In the genomic region with DNA sequence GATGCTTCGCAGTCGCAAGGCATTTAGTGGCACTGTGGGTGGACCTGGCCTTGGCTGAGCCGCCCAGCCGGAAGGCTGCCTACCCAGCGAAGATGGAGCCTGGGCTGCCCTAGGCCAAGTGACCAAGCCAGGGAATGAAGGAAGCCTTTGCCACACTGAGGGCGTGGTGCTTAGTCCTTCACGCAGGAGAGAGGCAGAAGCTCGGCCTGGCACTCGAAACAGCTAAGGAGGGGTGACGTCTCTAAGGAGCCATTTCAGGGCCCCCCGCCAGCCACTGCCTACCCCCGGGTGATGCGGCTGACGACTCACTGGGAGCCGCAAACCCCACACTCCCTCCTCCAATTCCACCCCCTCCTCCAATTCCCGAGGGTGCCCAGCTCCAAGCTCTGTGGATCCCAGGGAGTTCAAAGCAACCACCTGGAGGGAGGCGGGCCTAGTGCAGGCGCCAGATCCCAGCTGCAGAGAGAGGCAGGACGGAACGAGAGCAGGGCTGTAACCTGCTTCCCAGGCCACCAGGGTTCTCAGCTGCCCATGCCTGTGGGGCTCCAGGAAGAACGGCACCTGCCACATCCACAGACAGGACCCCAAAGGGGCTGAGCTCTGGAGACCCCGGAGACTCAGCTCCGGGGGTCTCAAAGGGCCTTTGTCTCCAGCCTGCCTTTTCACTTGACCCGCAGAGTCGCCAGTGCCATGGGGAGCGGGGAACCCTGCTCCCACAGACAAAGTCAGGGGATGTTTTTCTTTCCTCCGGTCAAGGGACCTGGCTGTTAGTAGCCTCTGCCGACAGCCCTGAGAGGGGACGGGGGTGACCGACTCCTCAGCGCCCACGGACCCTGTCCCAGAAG, we compare ENCODE assay signal across 8 cellular contexts.
DNase-seq lines count a peak whose midpoint lies in the region; ATAC-seq and TF ChIP-seq lines count a peak whose summit lies in the region.

No MANE protein-coding gene starts in this region.

- H3K27ac ChIP-seq in cardiac muscle cell, result no peak overlapping the region
- H3K27ac ChIP-seq in sigmoid colon, result peak overlapping the region; percentile 48 to 80 (median 73)

- H3K4me1 Mint-ChIP-seq in T-helper 17 cell (peaks cover 13% of the 10 kb centered on the region), glutamatergic neuron (ENCODE audit: low read depth, unreplicated experiment) (peaks cover 10% of the 10 kb centered on the region)

- ATAC-seq in T-helper 17 cell (no peak), HG02840 (IDR thresholded peaks at IDR 0.05; ENCODE audit: low FRiP score, unreplicated experiment) (no peak)

- H3K36me3 Mint-ChIP-seq in T-helper 17 cell (ENCODE audit: low read depth) (no peaks in the 10 kb centered on the region), glutamatergic neuron (ENCODE audit: unreplicated experiment) (no peaks in the 10 kb centered on the region)

- H3K27ac Mint-ChIP-seq in T-helper 17 cell, result peak overlapping the region; percentile 70
- peak overlapping the region; percentile 17 for H3K27ac Mint-ChIP-seq in glutamatergic neuron (ENCODE audit: unreplicated experiment)

- TF ChIP-seq EP300 in sigmoid colon (IDR thresholded peaks at IDR 0.05), result no peak

- WGBS in sigmoid colon, 2 donors, result 11 to 40% methylated on average over 32 of the region's 32 CpGs

- intact Hi-C loops in cardiac septum (cut with DNase I), result no loop called here
- intact Hi-C loops in sigmoid colon (cut with DNase I), result no loop called here

- peaks cover 2% of the 10 kb centered on the region for H3K9me3 Mint-ChIP-seq in glutamatergic neuron (ENCODE audit: unreplicated experiment)

- H3K9me3 ChIP-seq in cardiac muscle cell (ENCODE audit: low read depth), result no peaks in the 10 kb centered on the region
- H3K9me3 ChIP-seq in T-helper 17 cell (ENCODE audit: control insufficient read depth, low read length, poor library complexity, severe bottlenecking), result no peaks in the 10 kb centered on the region
- no peaks in the 10 kb centered on the region for H3K9me3 ChIP-seq in sigmoid colon

- no peaks in the 10 kb centered on the region for H3K27me3 ChIP-seq in cardiac muscle cell
- H3K27me3 ChIP-seq in sigmoid colon, result peaks cover 0 to 13% (median 3%) of the 10 kb centered on the region in 3 donors

- DNase-seq in cardiac muscle cell (ENCODE audit: low read depth in 1 of 2, low spot score in 1 of 2) (peak in 1 of 2 donors; percentile 32), cardiac septum (ENCODE audit: low spot score) (no peak), T-helper 17 cell (no peak), glutamatergic neuron (peak; percentile 53), sigmoid colon (no peak), midbrain (lab: John Stamatoyannopoulos, UW) (no peak), NCI-H1436 (lab: John Stamatoyannopoulos, UW) (no peak)

- H3K27me3 Mint-ChIP-seq in T-helper 17 cell (no peaks in the 10 kb centered on the region), glutamatergic neuron (ENCODE audit: unreplicated experiment) (peaks cover 17% of the 10 kb centered on the region)

- TF ChIP-seq CTCF in cardiac muscle cell (IDR thresholded peaks at IDR 0.05; ENCODE audit: low read depth, low read length) (no peak), glutamatergic neuron (IDR thresholded peaks at IDR 0.05; ENCODE audit: partially characterized antibody, unreplicated experiment) (no peak), sigmoid colon (IDR thresholded peaks at IDR 0.05) (no peak)

- H3K36me3 ChIP-seq in cardiac muscle cell (no peaks in the 10 kb centered on the region), sigmoid colon (no peaks in the 10 kb centered on the region)

- TF ChIP-seq POLR2A in sigmoid colon (IDR thresholded peaks at IDR 0.05), result no peak

- H3K4me3 Mint-ChIP-seq in T-helper 17 cell (peak overlapping the region; percentile 87), glutamatergic neuron (ENCODE audit: unreplicated experiment) (peak overlapping the region; percentile 49)

- H3K4me3 ChIP-seq in cardiac muscle cell, result peak overlapping the region; percentile 78
- peak overlapping the region; percentile 30 to 71 (median 60) for H3K4me3 ChIP-seq in sigmoid colon

- H3K4me1 ChIP-seq in cardiac muscle cell (ENCODE audit: low read depth) (peaks cover 27% of the 10 kb centered on the region), sigmoid colon (peaks cover 0 to 31% (median 28%) of the 10 kb centered on the region in 4 donors)
